ENCODE assay signal across 2 cellular contexts in genomic region chr10:61785410-61786105, GRCh38.
TF ChIP-seq lines count a peak whose summit lies in the region.

No MANE protein-coding gene starts in this region.

TF ChIP-seq in HCT116, 20 proteins besides CTCF, POLR2A, EP300 and RAD21:
- TF ChIP-seq ELF1 (IDR thresholded peaks at IDR 0.05; ENCODE audit: borderline replicate concordance, low read depth) = no peak
- no peak for TF ChIP-seq YY1 (IDR thresholded peaks at IDR 0.05; ENCODE audit: extremely low read depth, insufficient replicate concordance, low read depth, low read length)
- TF ChIP-seq POLR2AphosphoS5 (IDR thresholded peaks at IDR 0.05; ENCODE audit: low read depth, low read length) = no peak
- TF ChIP-seq SP1 (IDR thresholded peaks at IDR 0.05; ENCODE audit: low read depth) = no peak
- TF ChIP-seq, protein P1, sequence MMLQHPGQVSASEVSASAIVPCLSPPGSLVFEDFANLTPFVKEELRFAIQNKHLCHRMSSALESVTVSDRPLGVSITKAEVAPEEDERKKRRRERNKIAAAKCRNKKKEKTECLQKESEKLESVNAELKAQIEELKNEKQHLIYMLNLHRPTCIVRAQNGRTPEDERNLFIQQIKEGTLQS (IDR thresholded peaks at IDR 0.05) = no peak
- no peak for TF ChIP-seq JUND (IDR thresholded peaks at IDR 0.05)
- TF ChIP-seq ZBTB33 (IDR thresholded peaks at IDR 0.05; ENCODE audit: extremely low read depth, insufficient replicate concordance, low read length) = no peak

TF ChIP-seq in HepG2, 621 proteins besides CTCF, POLR2A, EP300 and RAD21:
- no peak for TF ChIP-seq AHR (CRISPR knock-in tag; IDR thresholded peaks at IDR 0.05)
- TF ChIP-seq ZBTB42 (CRISPR knock-in tag; IDR thresholded peaks at IDR 0.05) = no peak
- no peak for TF ChIP-seq ZNF12 (CRISPR knock-in tag; IDR thresholded peaks at IDR 0.05)
- TF ChIP-seq JUNB (CRISPR knock-in tag; IDR thresholded peaks at IDR 0.05; ENCODE audit: borderline replicate concordance) = no peak
- TF ChIP-seq U2AF2 (IDR thresholded peaks at IDR 0.05; ENCODE audit: low read depth, low read length) = no peak
- TF ChIP-seq ASH2L (IDR thresholded peaks at IDR 0.05; ENCODE audit: insufficient read length, low read depth, low read length) = no peak
- no peak for TF ChIP-seq ZFP82 (CRISPR knock-in tag; IDR thresholded peaks at IDR 0.05; ENCODE audit: borderline replicate concordance)
- TF ChIP-seq FOSL1 (CRISPR knock-in tag; IDR thresholded peaks at IDR 0.05; ENCODE audit: borderline replicate concordance) = no peak
- no peak for TF ChIP-seq CREB3 (CRISPR knock-in tag; IDR thresholded peaks at IDR 0.05)
- no peak for TF ChIP-seq ZNF557 (CRISPR knock-in tag; IDR thresholded peaks at IDR 0.05)
- TF ChIP-seq ZNF296 (CRISPR knock-in tag; conservative IDR thresholded peaks at IDR 0.05) = no peak
TF ChIP-seq in HepG2: peak in this region for 0.
